16 cellular contexts compared by ENCODE assay signal in genomic region chr13:67228031-67228430, GRCh38.
DNase-seq lines count a peak whose midpoint lies in the region; ATAC-seq and TF ChIP-seq lines count a peak whose summit lies in the region.
"Had no signal": no experiment of that assay in that cellular context is flagged by ENCODE, and none has a peak within 500 bp of the region (broad histone marks: within the 10 kb centered on the region; RNA-seq: fewer than 3 reads in every experiment).

No MANE protein-coding gene starts in this region.

- TF ChIP-seq CTCF in cardiac fibroblast (IDR thresholded peaks at IDR 0.05; ENCODE audit: low read depth, low read length) = no peak

- H3K4me1 ChIP-seq in HUES6 (ENCODE audit: control insufficient read depth, insufficient read depth, low read length) (peaks cover 5% of the 10 kb centered on the region), subcutaneous abdominal adipose tissue (ENCODE audit: control insufficient read depth in 5 of 5, insufficient read depth in 5 of 5, low read length in 5 of 5) (peaks cover 2 to 73% (median 59%) of the 10 kb centered on the region in 5 donors)
- H3K4me1 ChIP-seq: parathyroid adenoma, uterus had no signal

- ATAC-seq in HG03432 (IDR thresholded peaks at IDR 0.05; ENCODE audit: unreplicated experiment) = no peak
- ATAC-seq: Panc1 had no signal

- H3K9ac ChIP-seq in HUES6 (ENCODE audit: low read length) (no peak overlapping the region), subcutaneous abdominal adipose tissue (ENCODE audit: low read length in 5 of 5) (peak overlapping the region in 1 of 5 donors; percentile 34)
- H3K9ac ChIP-seq: KMS-11, parathyroid adenoma had no signal

- peaks cover 31% of the 10 kb centered on the region for H3K27me3 ChIP-seq in HUES6 (ENCODE audit: control insufficient read depth, insufficient read depth, low read length)
- no peaks in the 10 kb centered on the region for H3K27me3 ChIP-seq in layer of hippocampus (ENCODE audit: control insufficient read depth, insufficient read depth, low read length)
- no peaks in the 10 kb centered on the region for H3K27me3 ChIP-seq in subcutaneous abdominal adipose tissue (ENCODE audit: control insufficient read depth in 5 of 5, insufficient read depth in 4 of 5, low read length in 5 of 5)
- H3K27me3 ChIP-seq: uterus had no signal

- DNase-seq in cardiac fibroblast (ENCODE audit: low read depth in 2 of 2) (peak in 1 of 2 donors; percentile 29), amniotic stem cell (lab: John Stamatoyannopoulos, UW) (no peak), NCI-H748 treated with DMSO at 0.1 percent for 48 hours (lab: John Stamatoyannopoulos, UW) (no peak)
- DNase-seq: activated naive CD8-positive, alpha-beta T cell treated with anti-CD3 and anti-CD28 coated beads, Interleukin-2, amount 10 ng/mL, durations not matched to agents 7 days and 5 days; midbrain; NCI-H1436 treated with DMSO at 0.1 percent for 48 hours; NCI-H524; T-helper 1 cell; uterus had no signal

- H3K36me3 ChIP-seq in HUES6 (ENCODE audit: control insufficient read depth, insufficient read depth, low read length) (no peaks in the 10 kb centered on the region), subcutaneous abdominal adipose tissue (ENCODE audit: control insufficient read depth in 5 of 5, insufficient read depth in 5 of 5, low read length in 5 of 5) (no peaks in the 10 kb centered on the region)
- H3K36me3 ChIP-seq: uterus had no signal

- H3K4me3 ChIP-seq in HUES6 (ENCODE audit: low read depth, low read length) = peak overlapping the region; percentile 98; the same call in 1 of the 2 replicates
- peak overlapping the region; percentile 63 to 85 for H3K4me3 ChIP-seq in cardiac fibroblast (replicated peaks in 1 of 2; ENCODE audit: low read depth in 2 of 2, low read length in 2 of 2)
- H3K4me3 ChIP-seq in subcutaneous abdominal adipose tissue (ENCODE audit: low read depth in 1 of 5, low read length in 5 of 5) = peak overlapping the region; percentile 87 to 100 (median 97)
- H3K4me3 ChIP-seq: uterus had no signal

- H3K27ac ChIP-seq in HUES6 (ENCODE audit: low read depth, low read length) (no peak overlapping the region), layer of hippocampus (ENCODE audit: low read depth, low read length) (peak overlapping the region; percentile 20), subcutaneous abdominal adipose tissue (ENCODE audit: low read depth, low read length) (no peak overlapping the region)
- H3K27ac ChIP-seq: KMS-11, parathyroid adenoma, uterus had no signal

- no peaks in the 10 kb centered on the region for H3K9me3 ChIP-seq in HUES6 (ENCODE audit: control insufficient read depth, insufficient read depth, low read depth, low read length)
- no peaks in the 10 kb centered on the region for H3K9me3 ChIP-seq in subcutaneous abdominal adipose tissue (ENCODE audit: control insufficient read depth in 5 of 5, low read length in 5 of 5)
- H3K9me3 ChIP-seq: uterus had no signal
